8 cellular contexts compared by ENCODE assay signal in genomic region chr4:118850813-118851173, GRCh38. TPM values are rescaled to one million over a fixed set of nuclear protein-coding genes. Genes with fewer than 3 reads are reported as not detected.
DNase-seq lines count a peak whose midpoint lies in the region; ATAC-seq lines count a peak whose summit lies in the region.

No MANE protein-coding gene starts in this region.

- peak overlapping the region; percentile 90 for H3K4me3 Mint-ChIP-seq in activated naive CD8-positive, alpha-beta T cell treated with anti-CD3 and anti-CD28 coated beads for 36 hours

- H3K27ac Mint-ChIP-seq in activated naive CD8-positive, alpha-beta T cell treated with anti-CD3 and anti-CD28 coated beads for 36 hours = peak overlapping the region; percentile 90

- no peaks in the 10 kb centered on the region for H3K36me3 ChIP-seq in mesendoderm (ENCODE audit: control insufficient read depth, insufficient read depth, low read length)

- peaks cover 7% of the 10 kb centered on the region for H3K27me3 Mint-ChIP-seq in activated naive CD8-positive, alpha-beta T cell treated with anti-CD3 and anti-CD28 coated beads for 36 hours

- WGBS in mesendoderm (ENCODE audit: extremely low coverage, insufficient coverage, low lambda C conversion rate) = no CpG with 5 or more reads among the region's 3 CpGs

- H3K4me3 ChIP-seq in mesendoderm (ENCODE audit: low read length) = no peak overlapping the region

- H3K18ac ChIP-seq in mesendoderm (ENCODE audit: low read length) = no peak overlapping the region

- H3K4me2 ChIP-seq in mesendoderm (ENCODE audit: low read length) = peak overlapping the region; percentile 47

- peak overlapping the region; percentile 20 for H3K9ac ChIP-seq in mesendoderm (ENCODE audit: low read length)

- H3K56ac ChIP-seq in mesendoderm (ENCODE audit: low read length) = peak overlapping the region; percentile 56

- ATAC-seq in GM18867 (IDR thresholded peaks at IDR 0.05; ENCODE audit: unreplicated experiment) (peak; percentile 18), HG02840 (IDR thresholded peaks at IDR 0.05; ENCODE audit: low FRiP score, unreplicated experiment) (peak; percentile 13), GM19324 (IDR thresholded peaks at IDR 0.05; ENCODE audit: low FRiP score, unreplicated experiment) (no peak)

- no peak overlapping the region for H3K23ac ChIP-seq in mesendoderm (ENCODE audit: low read length)

- no peak overlapping the region for H2AK5ac ChIP-seq in mesendoderm (ENCODE audit: low read length)

- no peak overlapping the region for H4K5ac ChIP-seq in mesendoderm (ENCODE audit: low read length)

- H2BK5ac ChIP-seq in mesendoderm (ENCODE audit: low read length) = no peak overlapping the region

- no peak overlapping the region for H3K27ac ChIP-seq in mesendoderm (ENCODE audit: low read depth, low read length)

- no peaks in the 10 kb centered on the region for H3K9me3 Mint-ChIP-seq in activated naive CD8-positive, alpha-beta T cell treated with anti-CD3 and anti-CD28 coated beads for 36 hours

- H3K79me2 ChIP-seq in mesendoderm (ENCODE audit: control insufficient read depth, insufficient read depth, low read length) = no peaks in the 10 kb centered on the region

- no peak overlapping the region for H4K8ac ChIP-seq in mesendoderm (ENCODE audit: low read depth, low read length)

- H2BK15ac ChIP-seq in mesendoderm (replicated peaks; ENCODE audit: low read depth) = no peak overlapping the region

- H3K79me1 ChIP-seq in mesendoderm (ENCODE audit: low read length) = no peaks in the 10 kb centered on the region

- no peak overlapping the region for H2BK120ac ChIP-seq in mesendoderm (ENCODE audit: low read depth, low read length)

- H3K36me3 Mint-ChIP-seq in activated naive CD8-positive, alpha-beta T cell treated with anti-CD3 and anti-CD28 coated beads for 36 hours = peaks cover 7% of the 10 kb centered on the region

- H3K4me1 Mint-ChIP-seq in activated naive CD8-positive, alpha-beta T cell treated with anti-CD3 and anti-CD28 coated beads for 36 hours = peaks cover 8% of the 10 kb centered on the region

- no peaks in the 10 kb centered on the region for H3K27me3 ChIP-seq in mesendoderm (ENCODE audit: insufficient read depth, low read length, poor library complexity)

- H3K4me1 ChIP-seq in mesendoderm (ENCODE audit: control insufficient read depth, low read depth, low read length) = peaks cover 5% of the 10 kb centered on the region

- no peak overlapping the region for H3K4ac ChIP-seq in mesendoderm (ENCODE audit: low read depth, low read length)

- no peak for DNase-seq in activated naive CD8-positive, alpha-beta T cell treated with anti-CD3 and anti-CD28 coated beads for 36 hours
- no peak for DNase-seq in mesendoderm
- DNase-seq in NCI-H446 treated with DMSO at 0.1 percent for 48 hours (lab: John Stamatoyannopoulos, UW) = no peak
- DNase-seq in iPS-NIHi7 (ENCODE audit: extremely low spot score) = no peak
- no peak for DNase-seq in inferior parietal cortex (ENCODE audit: extremely low spot score)

RNA-seq across cellular contexts. Expression of gene SEC24D, which starts 14.9 kb away (rescaled TPM):
- total RNA-seq in activated naive CD8-positive, alpha-beta T cell treated with anti-CD3 and anti-CD28 coated beads for 36 hours = 10 to 100 TPM; 19.6 to 22.5 TPM
- 30.3 TPM for polyA plus RNA-seq in mesendoderm (2013, experiment 1 of 2)
- polyA plus RNA-seq in mesendoderm (2013, experiment 2 of 2) = 32.4 TPM

RNA-seq across cellular contexts. Expression of gene SYNPO2, which starts 37.9 kb away (rescaled TPM):
- total RNA-seq in activated naive CD8-positive, alpha-beta T cell treated with anti-CD3 and anti-CD28 coated beads for 36 hours = under 1 TPM; 0.26 to 0.33 TPM
- polyA plus RNA-seq in mesendoderm (2013, experiment 1 of 2) = 0.45 TPM
- 0.53 TPM for polyA plus RNA-seq in mesendoderm (2013, experiment 2 of 2)
